1 cellular context compared by ENCODE assay signal in the genomic region with DNA sequence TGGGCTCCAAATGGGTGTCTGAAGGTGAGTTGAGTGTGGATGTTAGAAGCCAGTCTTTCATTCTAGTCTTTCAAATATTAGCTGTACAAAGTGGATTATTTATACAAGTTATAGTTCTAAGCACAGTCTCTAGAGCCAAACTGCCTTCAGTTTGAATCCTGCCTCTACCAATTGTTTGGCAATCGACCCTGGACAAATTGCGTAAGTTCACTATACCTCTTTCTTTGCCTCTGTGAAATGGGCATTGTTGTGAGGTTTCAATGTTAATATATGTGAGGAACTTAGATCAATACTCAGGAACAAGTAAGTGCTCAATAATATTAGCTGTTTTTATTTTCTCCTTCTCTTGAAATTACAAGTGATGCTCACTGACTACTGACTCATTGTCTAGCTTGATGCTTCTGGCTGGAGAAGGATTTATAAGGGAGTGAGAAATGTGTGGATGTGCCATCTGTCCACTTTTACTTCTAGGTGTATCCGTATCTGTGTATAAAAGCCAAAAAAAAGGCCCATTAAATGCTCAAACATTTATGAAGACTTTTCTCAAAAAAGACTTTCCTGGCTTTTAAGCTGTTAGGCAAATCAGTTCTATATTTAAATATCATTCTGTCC.
A peak's percentile ranks its signal among the peaks of the same experiment; 100 is the strongest.
TF ChIP-seq lines count a peak whose summit lies in the region.

No MANE protein-coding gene starts in this region.

TF ChIP-seq in HepG2, 621 proteins besides CTCF, POLR2A, EP300 and RAD21:
- TF ChIP-seq KIAA2018 (CRISPR knock-in tag; IDR thresholded peaks at IDR 0.05; ENCODE audit: borderline replicate concordance) = no peak
- peak; percentile 92 for TF ChIP-seq ZNF629 (CRISPR knock-in tag; conservative IDR thresholded peaks at IDR 0.05)
- peak; percentile 52; the same call in 1 of the 2 replicates for TF ChIP-seq KDM1A (CRISPR knock-in tag; IDR thresholded peaks at IDR 0.05)
- TF ChIP-seq CEBPB (IDR thresholded peaks at IDR 0.05; ENCODE audit: borderline replicate concordance, low read depth, low read length) = peak; percentile 83; the same call in 1 of the 2 replicates
- no peak for TF ChIP-seq YY1 (IDR thresholded peaks at IDR 0.05; ENCODE audit: insufficient read depth, insufficient replicate concordance, low read depth, low read length)
- TF ChIP-seq ZNF326 (CRISPR knock-in tag; IDR thresholded peaks at IDR 0.05; ENCODE audit: borderline replicate concordance) = no peak
- TF ChIP-seq ATF3 (CRISPR knock-in tag; IDR thresholded peaks at IDR 0.05) = no peak
- no peak for TF ChIP-seq HMGA1 (CRISPR knock-in tag; conservative IDR thresholded peaks at IDR 0.05)
- TF ChIP-seq CEBPG (CRISPR knock-in tag; IDR thresholded peaks at IDR 0.05) = peak; percentile 62
- no peak for TF ChIP-seq ZNF10 (CRISPR knock-in tag; IDR thresholded peaks at IDR 0.05; ENCODE audit: borderline replicate concordance, low read depth)
- TF ChIP-seq KLF12 (CRISPR knock-in tag; IDR thresholded peaks at IDR 0.05; ENCODE audit: borderline replicate concordance) = no peak
